Comparison of ENCODE assay signal across 8 cellular contexts in genomic region chr11:55942785-55943392, GRCh38. TPM values are rescaled to one million over a fixed set of nuclear protein-coding genes. Genes with fewer than 3 reads are reported as not detected.
DNase-seq lines count a peak whose midpoint lies in the region; ATAC-seq and TF ChIP-seq lines count a peak whose summit lies in the region.

No MANE protein-coding gene starts in this region.

- H3K27me3 Mint-ChIP-seq in CD14-positive monocyte (ENCODE audit: low read depth in 3 of 3), result no peaks in the 10 kb centered on the region
- no peaks in the 10 kb centered on the region for H3K27me3 Mint-ChIP-seq in naive thymus-derived CD4-positive, alpha-beta T cell

- H3K27ac ChIP-seq in naive thymus-derived CD4-positive, alpha-beta T cell (ENCODE audit: low read depth, low read length), result no peak overlapping the region

- TF ChIP-seq CTCF in choroid plexus epithelial cell (conservative IDR thresholded peaks at IDR 0.05; ENCODE audit: low read depth, low read length), result peak; percentile 37
- TF ChIP-seq CTCF in CD14-positive monocyte (IDR thresholded peaks at IDR 0.05), result no peak

- H3K27ac Mint-ChIP-seq in CD14-positive monocyte, result no peak overlapping the region
- H3K27ac Mint-ChIP-seq in naive thymus-derived CD4-positive, alpha-beta T cell, result no peak overlapping the region

- H3K36me3 Mint-ChIP-seq in CD14-positive monocyte, result no peaks in the 10 kb centered on the region
- H3K36me3 Mint-ChIP-seq in naive thymus-derived CD4-positive, alpha-beta T cell, result no peaks in the 10 kb centered on the region

- no peaks in the 10 kb centered on the region for H3K4me1 Mint-ChIP-seq in CD14-positive monocyte
- H3K4me1 Mint-ChIP-seq in naive thymus-derived CD4-positive, alpha-beta T cell, result no peaks in the 10 kb centered on the region

- no peaks in the 10 kb centered on the region for H3K27me3 ChIP-seq in naive thymus-derived CD4-positive, alpha-beta T cell (ENCODE audit: control insufficient read depth in 2 of 2, insufficient read depth in 2 of 2, low read length in 2 of 2)

- POLR2A ChIA-PET in naive thymus-derived CD4-positive, alpha-beta T cell (lab: Charles Lee), result no interaction called here

- no peaks in the 10 kb centered on the region for H3K4me1 ChIP-seq in naive thymus-derived CD4-positive, alpha-beta T cell (ENCODE audit: control insufficient read depth in 2 of 2, insufficient read depth in 2 of 2, low read length in 2 of 2)

- no peak overlapping the region for H3K4me3 ChIP-seq in choroid plexus epithelial cell (ENCODE audit: low read depth, low read length)
- no peak overlapping the region for H3K4me3 ChIP-seq in naive thymus-derived CD4-positive, alpha-beta T cell (ENCODE audit: low read length)

- CTCF ChIA-PET in naive thymus-derived CD4-positive, alpha-beta T cell (lab: Charles Lee), result no interaction called here

- no peaks in the 10 kb centered on the region for H3K9me3 Mint-ChIP-seq in CD14-positive monocyte
- H3K9me3 Mint-ChIP-seq in naive thymus-derived CD4-positive, alpha-beta T cell, result peaks cover 0 to 5% (median 0%) of the 10 kb centered on the region in 11 donors

- no peaks in the 10 kb centered on the region for H3K36me3 ChIP-seq in naive thymus-derived CD4-positive, alpha-beta T cell (ENCODE audit: control insufficient read depth in 2 of 3, insufficient read depth in 3 of 3, low read length in 3 of 3)

- intact Hi-C loops in CD14-positive monocyte (cut with micrococcal nuclease), result no loop called here
- intact Hi-C loops in naive thymus-derived CD4-positive, alpha-beta T cell (cut with micrococcal nuclease), result loop anchor here in 1 of 2 donors (1.0 kb wide), 1 partner anchor 840 kb away; no protein-coding TSS in a partner anchor

- ATAC-seq in GM18867 (IDR thresholded peaks at IDR 0.05; ENCODE audit: unreplicated experiment), result peak; percentile 79
- no peak for ATAC-seq in HG03460 (IDR thresholded peaks at IDR 0.05; ENCODE audit: unreplicated experiment)
- no peak for ATAC-seq in naive thymus-derived CD4-positive, alpha-beta T cell

- H3K9me3 ChIP-seq in naive thymus-derived CD4-positive, alpha-beta T cell (ENCODE audit: control insufficient read depth in 2 of 3, low read length in 3 of 3), result no peaks in the 10 kb centered on the region

- no peak overlapping the region for H3K4me3 Mint-ChIP-seq in CD14-positive monocyte
- no peak overlapping the region for H3K4me3 Mint-ChIP-seq in naive thymus-derived CD4-positive, alpha-beta T cell

- DNase-seq in AG20443 (ENCODE audit: low spot score) (peak; percentile 11), NCI-H1930 (lab: John Stamatoyannopoulos, UW) (peak; percentile 9 to 32), choroid plexus epithelial cell (ENCODE audit: low read depth) (peak; percentile 48), pons (ENCODE audit: low spot score) (peak; percentile 78), CD14-positive monocyte (ENCODE audit: low spot score) (no peak)
- DNase-seq in naive thymus-derived CD4-positive, alpha-beta T cell, result no peak

RNA-seq across cellular contexts. Expression of gene OR5I1, which starts 6.7 kb away (rescaled TPM):
- not detected for polyA plus RNA-seq in CD14-positive monocyte
- not detected for total RNA-seq in naive thymus-derived CD4-positive, alpha-beta T cell
- polyA plus RNA-seq in naive thymus-derived CD4-positive, alpha-beta T cell, result not detected

RNA-seq across cellular contexts. Expression of gene OR10AG1, which starts 26.9 kb away (rescaled TPM):
- polyA plus RNA-seq in CD14-positive monocyte, result not detected
- total RNA-seq in naive thymus-derived CD4-positive, alpha-beta T cell, result not detected
- not detected for polyA plus RNA-seq in naive thymus-derived CD4-positive, alpha-beta T cell

RNA-seq across cellular contexts. Expression of gene OR5W2, which starts 28.5 kb away (rescaled TPM):
- not detected for polyA plus RNA-seq in CD14-positive monocyte
- total RNA-seq in naive thymus-derived CD4-positive, alpha-beta T cell, result not detected
- polyA plus RNA-seq in naive thymus-derived CD4-positive, alpha-beta T cell, result not detected

RNA-seq across cellular contexts. Expression of gene OR5F1, which starts 51.5 kb away (rescaled TPM):
- not detected for polyA plus RNA-seq in CD14-positive monocyte
- total RNA-seq in naive thymus-derived CD4-positive, alpha-beta T cell, result not detected
- not detected for polyA plus RNA-seq in naive thymus-derived CD4-positive, alpha-beta T cell

RNA-seq across cellular contexts. Expression of gene TRIM51, which starts 59.8 kb away (rescaled TPM):
- not detected for polyA plus RNA-seq in CD14-positive monocyte
- under 1 TPM in 2 of 5 experiments, not detected in 3; 0.29 to 0.32 TPM for total RNA-seq in naive thymus-derived CD4-positive, alpha-beta T cell
- not detected for polyA plus RNA-seq in naive thymus-derived CD4-positive, alpha-beta T cell

Comparison
In these comparisons a context has a peak if more than half of its experiments do, and no peak if none do; other contexts are left out.
1. DNase-seq: peak in AG20443 (single experiment), NCI-H1930 (2 of 2), choroid plexus epithelial cell (single experiment) and pons (single experiment); none in CD14-positive monocyte (single experiment) and naive thymus-derived CD4-positive, alpha-beta T cell (0 of 9).